16 cellular contexts compared by ENCODE assay signal in genomic region chr4:57777871-57778270, GRCh38.
DNase-seq lines count a peak whose midpoint lies in the region; FAIRE-seq and TF ChIP-seq lines count a peak whose summit lies in the region.
"Had no signal": no experiment of that assay in that cellular context is flagged by ENCODE, and none has a peak within 500 bp of the region (broad histone marks: within the 10 kb centered on the region; RNA-seq: fewer than 3 reads in every experiment).

No MANE protein-coding gene starts in this region.

- no peaks in the 10 kb centered on the region for H4K20me1 ChIP-seq in H1 (replicated peaks in 1 of 2; ENCODE audit: control insufficient read depth in 1 of 2, insufficient read depth in 2 of 2, low read length in 2 of 2)
- H4K20me1 ChIP-seq: BLaER1 treated with 17β-estradiol and CSF1 and Interleukin-3, amounts not matched to agents 10 nM and 100 nM had no signal

- H3K27me3 ChIP-seq in HAP-1 (ENCODE audit: low read depth) (no peaks in the 10 kb centered on the region), H1 (replicated peaks in 1 of 4; ENCODE audit: control insufficient read depth in 3 of 4, extremely low read depth in 1 of 4, insufficient read depth in 3 of 4, low read length in 3 of 4) (no peaks in the 10 kb centered on the region)
- H3K27me3 ChIP-seq: BLaER1 treated with 17β-estradiol and CSF1 and Interleukin-3, amounts not matched to agents 10 nM and 100 nM had no signal

- H3K4me1 ChIP-seq in HAP-1 (peaks cover 2% of the 10 kb centered on the region; the same call in 1 of the 2 replicates), H1 (replicated peaks in 1 of 4; ENCODE audit: control insufficient read depth in 3 of 4, insufficient read depth in 4 of 4, low read length in 3 of 4) (no peaks in the 10 kb centered on the region)
- H3K4me1 ChIP-seq: BLaER1 treated with 17β-estradiol and CSF1 and Interleukin-3, amounts not matched to agents 10 nM and 100 nM had no signal

- H2BK5ac ChIP-seq in H1 (ENCODE audit: low read depth, low read length) = no peak overlapping the region

- POLR2A ChIA-PET in H1 (lab: Charles Lee; ENCODE audit: partially characterized antibody) = no interaction called here

- H2BK20ac ChIP-seq in H1 (ENCODE audit: low read length) = no peak overlapping the region

- H3K9me3 ChIP-seq in HAP-1 (no peaks in the 10 kb centered on the region), H1 (ENCODE audit: insufficient read depth in 2 of 2, low read depth in 1 of 2, low read length in 1 of 2) (no peaks in the 10 kb centered on the region)
- H3K9me3 ChIP-seq: BLaER1 treated with 17β-estradiol and CSF1 and Interleukin-3, amounts not matched to agents 10 nM and 100 nM had no signal

- no peaks in the 10 kb centered on the region for H3K79me1 ChIP-seq in H1 (ENCODE audit: low read depth, low read length)

- peak; percentile 53 to 54 for DNase-seq in HAP-1 (ENCODE audit: low spot score in 2 of 2)
- no peak for DNase-seq in H1 (ENCODE audit: low read depth in 1 of 2, low spot score in 2 of 2)
- peak; percentile 70 for DNase-seq in islet precursor cell
- DNase-seq in NOMO-1 treated with DMSO at 0.1 percent for 48 hours (lab: John Stamatoyannopoulos, UW; ENCODE audit: unreplicated experiment) = no peak
- no peak for DNase-seq in SK-N-DZ (ENCODE audit: low spot score)
- no peak for DNase-seq in retina
- DNase-seq: Calu3; CD8-positive, alpha-beta T cell; DMS79 treated with DMSO at 0.1 percent for 48 hours; HFFc6; KBM-7 had no signal

- no peak for FAIRE-seq in H1 (lab: Jason Lieb, UNC)
- FAIRE-seq: GM12878, GM19239, H54, HepG2 had no signal

- no peak overlapping the region for H3K4ac ChIP-seq in H1 (replicated peaks; ENCODE audit: insufficient read length, low read depth, low read length)

- H4K8ac ChIP-seq in H1 (ENCODE audit: extremely low read depth, insufficient read depth, low read length) = no peak overlapping the region

- H3K18ac ChIP-seq in H1 (ENCODE audit: extremely low read depth, low read length) = no peak overlapping the region

- no peaks in the 10 kb centered on the region for H3K23me2 ChIP-seq in H1 (ENCODE audit: low read depth, low read length)

- H3K56ac ChIP-seq in H1 (replicated peaks; ENCODE audit: insufficient read length, low read depth, low read length) = no peak overlapping the region

- H3K23ac ChIP-seq in H1 (ENCODE audit: insufficient read length) = no peak overlapping the region

- no peak for TF ChIP-seq CTCF in H1 (IDR thresholded peaks at IDR 0.05; ENCODE audit: control extremely low read depth in 1 of 3, insufficient read depth in 1 of 3, low read depth in 1 of 3, low read length in 3 of 3)

- no peak overlapping the region; a peak in 1 of 4 replicates for H3K4me2 ChIP-seq in H1 (ENCODE audit: insufficient read depth in 1 of 2, low read depth in 2 of 2, low read length in 2 of 2)
- H3K4me2 ChIP-seq: BLaER1 treated with 17β-estradiol and CSF1 and Interleukin-3, amounts not matched to agents 10 nM and 100 nM had no signal

- H4K5ac ChIP-seq in H1 (ENCODE audit: insufficient read length, low read depth, low read length) = no peak overlapping the region

- H2BK120ac ChIP-seq in H1 (replicated peaks; ENCODE audit: low read depth, low read length) = no peak overlapping the region

- no peaks in the 10 kb centered on the region for H3K79me2 ChIP-seq in H1 (ENCODE audit: control insufficient read depth in 1 of 2, insufficient read depth in 2 of 2, low read length in 2 of 2)

- H2BK15ac ChIP-seq in H1 (ENCODE audit: low read length) = no peak overlapping the region

- TF ChIP-seq RAD21 in H1 (IDR thresholded peaks at IDR 0.05 in 1 of 2, conservative IDR thresholded peaks at IDR 0.05 in 1 of 2; ENCODE audit: low read depth in 2 of 2, low read length in 2 of 2) = no peak

- no peak overlapping the region for H3K14ac ChIP-seq in H1 (ENCODE audit: insufficient read length)

- no peak overlapping the region for H2BK12ac ChIP-seq in H1 (ENCODE audit: low read depth, low read length)

- H3K27ac ChIP-seq in H1 (ENCODE audit: low read depth, low read length) = no peak overlapping the region
- H3K27ac ChIP-seq: BLaER1 treated with 17β-estradiol and CSF1 and Interleukin-3, amounts not matched to agents 10 nM and 100 nM had no signal

- 74% methylated on average over 2 of the region's 2 CpGs; no CpG with 5 or more reads in 1 of the 2 experiments for WGBS in H1 (ENCODE audit: extremely low coverage in 1 of 2, insufficient coverage in 1 of 2, insufficient read length in 1 of 2, insufficient replicate concordance in 2 of 2, low coverage in 1 of 2, low lambda C conversion rate in 2 of 2, missing lambda C conversion rate in 1 of 2), 2 experiments

- H4K91ac ChIP-seq in H1 (replicated peaks; ENCODE audit: insufficient read length, low read length) = no peak overlapping the region

- no peak overlapping the region for H2AK5ac ChIP-seq in H1 (ENCODE audit: low read depth, low read length)

- peak overlapping the region; percentile 58; the same call in 1 of the 2 replicates for H2AFZ ChIP-seq in H1 (ENCODE audit: low read length)

- CTCF ChIA-PET in H1 (lab: Charles Lee; ENCODE audit: partially characterized antibody) = no interaction called here

- H3K9ac ChIP-seq in H1 (replicated peaks in 1 of 4; ENCODE audit: extremely low read depth in 1 of 4, low read depth in 3 of 4, low read length in 3 of 4) = no peak overlapping the region
- H3K9ac ChIP-seq: BLaER1 treated with 17β-estradiol and CSF1 and Interleukin-3, amounts not matched to agents 10 nM and 100 nM had no signal

- in situ Hi-C loops in HAP-1 (cut with MboI; ENCODE audit: low sequenced_read_pairs) = no loop called here

- no peak for TF ChIP-seq POLR2A in H1 (IDR thresholded peaks at IDR 0.05; ENCODE audit: control extremely low read depth in 1 of 2, low read depth in 2 of 2, low read length in 2 of 2)

- no peak for TF ChIP-seq EP300 in H1 (IDR thresholded peaks at IDR 0.05; ENCODE audit: borderline replicate concordance in 1 of 2, low read depth in 2 of 2, low read length in 2 of 2)

- no peaks in the 10 kb centered on the region for H3K36me3 ChIP-seq in HAP-1 (replicated peaks)
- H3K36me3 ChIP-seq in H1 (ENCODE audit: control insufficient read depth in 2 of 4, insufficient read depth in 4 of 4, low read length in 3 of 4) = no peaks in the 10 kb centered on the region
- H3K36me3 ChIP-seq: BLaER1 treated with 17β-estradiol and CSF1 and Interleukin-3, amounts not matched to agents 10 nM and 100 nM had no signal

- H3K4me3 ChIP-seq in HAP-1 (no peak overlapping the region), H1 (ENCODE audit: extremely low read depth in 1 of 4, insufficient read depth in 2 of 4, low read depth in 3 of 4, low read length in 4 of 4) (no peak overlapping the region)
- H3K4me3 ChIP-seq: BLaER1 treated with 17β-estradiol and CSF1 and Interleukin-3, amounts not matched to agents 10 nM and 100 nM; GM12878 had no signal

TF ChIP-seq in H1, 55 proteins besides CTCF, POLR2A, EP300 and RAD21:
- TF ChIP-seq POLR2AphosphoS5 (IDR thresholded peaks at IDR 0.05; ENCODE audit: low read depth, low read length) (no peak), ASH2L (IDR thresholded peaks at IDR 0.05; ENCODE audit: low read length) (no peak), RBBP5 (IDR thresholded peaks at IDR 0.05; ENCODE audit: borderline replicate concordance, low read depth, low read length) (no peak), CBX5 (IDR thresholded peaks at IDR 0.05; ENCODE audit: low read depth, low read length) (no peak), HDAC2 (IDR thresholded peaks at IDR 0.05; ENCODE audit: borderline replicate concordance in 1 of 2, low read depth in 2 of 2, low read length in 2 of 2) (no peak), SUZ12 (IDR thresholded peaks at IDR 0.05; ENCODE audit: low read length) (no peak), YY1 (IDR thresholded peaks at IDR 0.05; ENCODE audit: low read depth, low read length) (no peak), TCF12 (IDR thresholded peaks at IDR 0.05; ENCODE audit: low read depth, low read length) (no peak), RFX5 (IDR thresholded peaks at IDR 0.05; ENCODE audit: borderline replicate concordance, low read depth, low read length) (no peak)

Comparison
In these comparisons a context has a peak if more than half of its experiments do, and no peak if none do; other contexts are left out.
1. DNase-seq: peak in HAP-1 (2 of 2) and islet precursor cell (single experiment); none in H1 (0 of 2), NOMO-1 treated with DMSO at 0.1 percent for 48 hours (single experiment), SK-N-DZ (single experiment) and retina (single experiment).